ENCODE assay signal across 1 cellular context in the genomic region with DNA sequence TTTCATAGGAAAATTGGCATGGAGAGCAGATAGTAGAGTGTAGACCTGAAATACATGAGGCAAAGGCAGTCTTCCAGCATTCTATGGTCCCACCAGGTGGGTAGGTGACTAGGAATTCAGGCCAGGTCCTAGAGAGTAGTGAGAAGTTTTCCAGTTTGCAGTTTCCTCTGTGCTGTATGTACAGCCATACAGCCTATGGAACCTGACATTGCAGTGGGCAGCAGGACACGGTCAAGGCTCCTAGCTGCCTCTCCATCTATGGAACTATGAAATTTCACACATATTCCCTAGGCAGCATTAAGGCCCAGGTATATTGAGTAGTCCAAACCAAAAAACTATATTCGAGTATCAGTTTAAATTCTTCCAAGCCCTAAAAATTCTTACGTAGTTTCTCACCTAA.
TF ChIP-seq lines count a peak whose summit lies in the region.

No MANE protein-coding gene starts in this region.

TF ChIP-seq in A549, 52 proteins besides CTCF, POLR2A, EP300 and RAD21:
- TF ChIP-seq RFX5 (IDR thresholded peaks at IDR 0.05) (no peak), FOSB (CRISPR knock-in tag; IDR thresholded peaks at IDR 0.05) (no peak), RNF2 (IDR thresholded peaks at IDR 0.05; ENCODE audit: borderline replicate concordance, low read depth) (no peak), CHD4 (IDR thresholded peaks at IDR 0.05; ENCODE audit: borderline replicate concordance) (no peak), NPAS2 (CRISPR knock-in tag; IDR thresholded peaks at IDR 0.05; ENCODE audit: borderline replicate concordance) (no peak), HEYL (CRISPR knock-in tag; IDR thresholded peaks at IDR 0.05) (no peak), PHF8 (IDR thresholded peaks at IDR 0.05; ENCODE audit: borderline replicate concordance, low read depth) (no peak), ZC3H11A (IDR thresholded peaks at IDR 0.05) (no peak), SREBF2 (IDR thresholded peaks at IDR 0.05) (no peak), GATA3 (IDR thresholded peaks at IDR 0.05; ENCODE audit: borderline replicate concordance) (no peak), BHLHE40 (IDR thresholded peaks at IDR 0.05; ENCODE audit: low read depth, low read length) (no peak), SMC3 (IDR thresholded peaks at IDR 0.05) (no peak)
- TF ChIP-seq, protein P1, sequence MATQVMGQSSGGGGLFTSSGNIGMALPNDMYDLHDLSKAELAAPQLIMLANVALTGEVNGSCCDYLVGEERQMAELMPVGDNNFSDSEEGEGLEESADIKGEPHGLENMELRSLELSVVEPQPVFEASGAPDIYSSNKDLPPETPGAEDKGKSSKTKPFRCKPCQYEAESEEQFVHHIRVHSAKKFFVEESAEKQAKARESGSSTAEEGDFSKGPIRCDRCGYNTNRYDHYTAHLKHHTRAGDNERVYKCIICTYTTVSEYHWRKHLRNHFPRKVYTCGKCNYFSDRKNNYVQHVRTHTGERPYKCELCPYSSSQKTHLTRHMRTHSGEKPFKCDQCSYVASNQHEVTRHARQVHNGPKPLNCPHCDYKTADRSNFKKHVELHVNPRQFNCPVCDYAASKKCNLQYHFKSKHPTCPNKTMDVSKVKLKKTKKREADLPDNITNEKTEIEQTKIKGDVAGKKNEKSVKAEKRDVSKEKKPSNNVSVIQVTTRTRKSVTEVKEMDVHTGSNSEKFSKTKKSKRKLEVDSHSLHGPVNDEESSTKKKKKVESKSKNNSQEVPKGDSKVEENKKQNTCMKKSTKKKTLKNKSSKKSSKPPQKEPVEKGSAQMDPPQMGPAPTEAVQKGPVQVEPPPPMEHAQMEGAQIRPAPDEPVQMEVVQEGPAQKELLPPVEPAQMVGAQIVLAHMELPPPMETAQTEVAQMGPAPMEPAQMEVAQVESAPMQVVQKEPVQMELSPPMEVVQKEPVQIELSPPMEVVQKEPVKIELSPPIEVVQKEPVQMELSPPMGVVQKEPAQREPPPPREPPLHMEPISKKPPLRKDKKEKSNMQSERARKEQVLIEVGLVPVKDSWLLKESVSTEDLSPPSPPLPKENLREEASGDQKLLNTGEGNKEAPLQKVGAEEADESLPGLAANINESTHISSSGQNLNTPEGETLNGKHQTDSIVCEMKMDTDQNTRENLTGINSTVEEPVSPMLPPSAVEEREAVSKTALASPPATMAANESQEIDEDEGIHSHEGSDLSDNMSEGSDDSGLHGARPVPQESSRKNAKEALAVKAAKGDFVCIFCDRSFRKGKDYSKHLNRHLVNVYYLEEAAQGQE (IDR thresholded peaks at IDR 0.05) = no peak
- TF ChIP-seq, protein P2, sequence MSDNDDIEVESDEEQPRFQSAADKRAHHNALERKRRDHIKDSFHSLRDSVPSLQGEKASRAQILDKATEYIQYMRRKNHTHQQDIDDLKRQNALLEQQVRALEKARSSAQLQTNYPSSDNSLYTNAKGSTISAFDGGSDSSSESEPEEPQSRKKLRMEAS (IDR thresholded peaks at IDR 0.05) = no peak
